ENCODE assay signal across 7 cellular contexts in genomic region chr17:69246726-69247375, GRCh38. TPM values are rescaled to one million over a fixed set of nuclear protein-coding genes. Genes with fewer than 3 reads are reported as not detected.
A peak's percentile ranks its signal among the peaks of the same experiment; 100 is the strongest.
DNase-seq lines count a peak whose midpoint lies in the region; ATAC-seq, FAIRE-seq and TF ChIP-seq lines count a peak whose summit lies in the region.

No MANE protein-coding gene starts in this region.

- H2AFZ ChIP-seq in OCI-LY3 (ENCODE audit: low read depth, low read length) = no peak overlapping the region

- H3K79me2 ChIP-seq in OCI-LY3 (ENCODE audit: low read length) = no peaks in the 10 kb centered on the region

- no peaks in the 10 kb centered on the region for H3K4me1 ChIP-seq in OCI-LY3 (ENCODE audit: low read length)
- H3K4me1 ChIP-seq in mucosa of descending colon (ENCODE audit: low read depth) = no peaks in the 10 kb centered on the region

- no peaks in the 10 kb centered on the region for H3K9me3 Mint-ChIP-seq in activated CD8-positive, alpha-beta memory T cell treated with anti-CD3 and anti-CD28 coated beads, Interleukin-2, amount 10 ng/mL, durations not matched to agents 7 days and 5 days (ENCODE audit: low read depth)

- H3K27me3 Mint-ChIP-seq in activated CD8-positive, alpha-beta memory T cell treated with anti-CD3 and anti-CD28 coated beads, Interleukin-2, amount 10 ng/mL, durations not matched to agents 7 days and 5 days = no peaks in the 10 kb centered on the region

- no peak overlapping the region for H3K4me2 ChIP-seq in OCI-LY3 (ENCODE audit: low read length)

- no peaks in the 10 kb centered on the region for H4K20me1 ChIP-seq in OCI-LY3 (ENCODE audit: insufficient read depth, low read length)

- H3K36me3 ChIP-seq in OCI-LY3 (replicated peaks; ENCODE audit: low read depth, low read length) = no peaks in the 10 kb centered on the region
- H3K36me3 ChIP-seq in mucosa of descending colon (ENCODE audit: low read depth) = no peaks in the 10 kb centered on the region

- H3K27me3 ChIP-seq in OCI-LY3 (ENCODE audit: low read depth, low read length) = no peaks in the 10 kb centered on the region

- in situ Hi-C loops in GM13977 (cut with MboI; ENCODE audit: low pct_unique_long_range_greater_than_20kb, low sequenced_read_pairs, unreplicated experiment) = loop anchor here (25.0 kb wide), 2 partner anchors 335 to 710 kb away; no protein-coding TSS in a partner anchor

- TF ChIP-seq CTCF in GM13977 (IDR thresholded peaks at IDR 0.05; ENCODE audit: extremely low read depth, insufficient read depth, missing control alignments) (peak; percentile 48), OCI-LY3 (IDR thresholded peaks at IDR 0.05; ENCODE audit: low read depth, low read length) (peak; percentile 79), mucosa of descending colon (IDR thresholded peaks at IDR 0.05) (no peak)

- no peak overlapping the region for H3K27ac Mint-ChIP-seq in activated CD8-positive, alpha-beta memory T cell treated with anti-CD3 and anti-CD28 coated beads, Interleukin-2, amount 10 ng/mL, durations not matched to agents 7 days and 5 days

- H3K9me3 ChIP-seq in OCI-LY3 (ENCODE audit: insufficient read depth, low read length) (no peaks in the 10 kb centered on the region), mucosa of descending colon (no peaks in the 10 kb centered on the region)

- peak; percentile 98 for FAIRE-seq in endometrium (lab: Jason Lieb, UNC)

- H3K4me3 ChIP-seq in OCI-LY3 (ENCODE audit: low read length) (no peak overlapping the region), mucosa of descending colon (no peak overlapping the region)

- no peak overlapping the region for H3K27ac ChIP-seq in OCI-LY3 (ENCODE audit: low read length)

- peak; percentile 55 for ATAC-seq in mucosa of descending colon
- no peak for ATAC-seq in activated CD8-positive, alpha-beta memory T cell treated with anti-CD3 and anti-CD28 coated beads, Interleukin-2, amount 10 ng/mL, durations not matched to agents 7 days and 5 days

- H3K4me1 Mint-ChIP-seq in activated CD8-positive, alpha-beta memory T cell treated with anti-CD3 and anti-CD28 coated beads, Interleukin-2, amount 10 ng/mL, durations not matched to agents 7 days and 5 days = no peaks in the 10 kb centered on the region

- CTCF ChIA-PET in activated CD8-positive, alpha-beta memory T cell treated with anti-CD3 and anti-CD28 coated beads, Interleukin-2, amount 10 ng/mL, durations not matched to agents 7 days and 5 days (lab: Charles Lee) = interaction anchor here (0.8 to 1.3 kb wide), 4 partner anchors 468 to 475 kb away, joined by 3 to 5 read pairs (median 4); no protein-coding TSS in a partner anchor

- DNase-seq in GM13977 (ENCODE audit: low spot score) (peak; percentile 17), HS-5 (ENCODE audit: low read depth) (peak; percentile 16), mucosa of descending colon (no peak)
- DNase-seq in activated CD4-positive, alpha-beta T cell treated with anti-CD3 and anti-CD28 coated beads, Interleukin-2, amount 50 U/mL, for 48 hours = no peak
- DNase-seq in activated CD8-positive, alpha-beta memory T cell treated with anti-CD3 and anti-CD28 coated beads, Interleukin-2, amount 10 ng/mL, durations not matched to agents 7 days and 5 days = no peak

- intact Hi-C loops in mucosa of descending colon (cut with DNase I, micrococcal nuclease) = loop anchor here (2.0 to 10.0 kb wide), 2 partner anchors 472 kb away; no protein-coding TSS in a partner anchor

- H3K9ac ChIP-seq in OCI-LY3 (ENCODE audit: low read length) = no peak overlapping the region

- H3K36me3 Mint-ChIP-seq in activated CD8-positive, alpha-beta memory T cell treated with anti-CD3 and anti-CD28 coated beads, Interleukin-2, amount 10 ng/mL, durations not matched to agents 7 days and 5 days = no peaks in the 10 kb centered on the region

- H3K4me3 Mint-ChIP-seq in activated CD8-positive, alpha-beta memory T cell treated with anti-CD3 and anti-CD28 coated beads, Interleukin-2, amount 10 ng/mL, durations not matched to agents 7 days and 5 days = no peak overlapping the region

RNA-seq across cellular contexts. Expression of gene ABCA10, which starts 18.2 kb away (rescaled TPM):
- total RNA-seq in mucosa of descending colon = 10 to 100 TPM in 1 of 3 donors, 1 to 10 TPM in 2; 3.1 to 14.2 (median 6.1) TPM
- total RNA-seq in activated CD8-positive, alpha-beta memory T cell treated with anti-CD3 and anti-CD28 coated beads, Interleukin-2, amount 10 ng/mL, durations not matched to agents 7 days and 5 days = under 1 TPM; 0.33 to 0.82 TPM

Comparison
In these comparisons a context has a peak if more than half of its experiments do, and no peak if none do; other contexts are left out.
1. DNase-seq: peak in GM13977 (single experiment) and HS-5 (single experiment); none in mucosa of descending colon (0 of 3), activated CD4-positive, alpha-beta T cell treated with anti-CD3 and anti-CD28 coated beads, Interleukin-2, amount 50 U/mL, for 48 hours (0 of 2) and activated CD8-positive, alpha-beta memory T cell treated with anti-CD3 and anti-CD28 coated beads, Interleukin-2, amount 10 ng/mL, durations not matched to agents 7 days and 5 days (single experiment).